ENCODE assay signal across 8 cellular contexts in the genomic region with DNA sequence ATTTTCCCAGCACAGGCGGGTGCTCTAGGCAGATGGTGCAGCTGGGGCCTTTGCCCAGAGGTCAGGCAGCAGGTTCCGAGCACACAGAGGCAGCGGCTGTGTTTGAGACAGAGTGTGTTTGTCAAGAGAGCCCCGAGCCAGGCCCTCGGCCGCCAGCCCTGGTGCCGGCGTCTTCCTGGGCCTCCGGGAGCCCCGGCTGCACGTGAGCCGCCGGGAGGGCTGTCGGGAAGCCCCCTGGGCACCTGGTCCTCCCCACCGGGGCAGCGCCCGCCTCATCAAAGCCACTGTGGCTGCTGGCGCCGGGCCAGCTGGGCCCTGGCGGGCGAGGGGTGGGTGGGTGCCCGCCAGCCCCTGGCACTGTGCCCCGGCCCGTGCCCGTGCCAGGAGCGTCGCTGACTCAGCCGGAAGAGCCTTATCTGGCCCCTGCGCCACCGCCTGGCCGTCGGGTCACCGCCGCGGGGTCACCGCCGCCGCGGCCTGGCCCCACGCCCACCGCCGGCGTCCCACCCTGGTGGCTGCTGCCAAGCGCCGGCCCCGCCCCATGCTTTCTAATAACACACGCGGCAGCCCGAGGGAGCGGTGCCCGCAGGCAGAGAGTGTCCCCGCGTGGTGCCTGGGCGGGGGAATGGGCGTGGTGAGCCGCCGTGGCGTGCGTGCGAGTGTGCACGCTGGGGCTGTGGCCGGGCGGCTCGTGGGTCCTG. TPM values are rescaled to one million over a fixed set of nuclear protein-coding genes. Genes with fewer than 3 reads are reported as not detected.
A peak's percentile ranks its signal among the peaks of the same experiment; 100 is the strongest.
DNase-seq lines count a peak whose midpoint lies in the region; ATAC-seq, FAIRE-seq and TF ChIP-seq lines count a peak whose summit lies in the region.

No MANE protein-coding gene starts in this region.

- intact Hi-C loops in PC-3 (cut with micrococcal nuclease) = no loop called here

- H4K20me1 ChIP-seq in PC-3 (ENCODE audit: low read length) = no peaks in the 10 kb centered on the region

- no peaks in the 10 kb centered on the region for H3K27me3 ChIP-seq in PC-3 (ENCODE audit: low read length)

- DNase-seq in AG08396 (ENCODE audit: low spot score) (peak; percentile 93), PC-3 (peak; percentile 66), frontal cortex (ENCODE audit: low spot score in 2 of 2) (peak; percentile 80 to 84), progenitor cell of endocrine pancreas (ENCODE audit: low spot score, unreplicated experiment) (no peak), cortex of kidney (lab: John Stamatoyannopoulos, UW) (no peak), NK-92 (lab: John Stamatoyannopoulos, UW; ENCODE audit: unreplicated experiment) (no peak)

- peaks cover 11% of the 10 kb centered on the region for H3K4me1 Mint-ChIP-seq in activated T-helper 17 cell treated with anti-CD3 and anti-CD28 coated beads, Interleukin-2, amount 50 U/mL, for 72 hours
- H3K4me1 Mint-ChIP-seq in progenitor cell of endocrine pancreas (ENCODE audit: low read depth) = peaks cover 11% of the 10 kb centered on the region

- no peaks in the 10 kb centered on the region for H3K9me3 Mint-ChIP-seq in activated T-helper 17 cell treated with anti-CD3 and anti-CD28 coated beads, Interleukin-2, amount 50 U/mL, for 72 hours
- H3K9me3 Mint-ChIP-seq in progenitor cell of endocrine pancreas (ENCODE audit: low read depth) = no peaks in the 10 kb centered on the region

- peak overlapping the region; percentile 85 for H3K4me2 ChIP-seq in PC-3 (ENCODE audit: low read length)

- H3K9me2 ChIP-seq in PC-3 (replicated peaks; ENCODE audit: low read length) = no peaks in the 10 kb centered on the region

- peak overlapping the region; percentile 92 for H3K27ac Mint-ChIP-seq in activated T-helper 17 cell treated with anti-CD3 and anti-CD28 coated beads, Interleukin-2, amount 50 U/mL, for 72 hours
- H3K27ac Mint-ChIP-seq in progenitor cell of endocrine pancreas = peak overlapping the region; percentile 95

- FAIRE-seq in frontal cortex (lab: Jason Lieb, UNC) = no peak

- no peak for TF ChIP-seq CTCF in PC-3 (conservative IDR thresholded peaks at IDR 0.05; ENCODE audit: low read depth, low read length)
- TF ChIP-seq CTCF in progenitor cell of endocrine pancreas (IDR thresholded peaks at IDR 0.05; ENCODE audit: unreplicated experiment) = no peak

- POLR2A ChIA-PET in PC-3 (lab: Charles Lee; ENCODE audit: unreplicated experiment) = no interaction called here

- no peaks in the 10 kb centered on the region for H3F3A ChIP-seq in PC-3 (ENCODE audit: low read length, unreplicated experiment)

- peaks cover 35% of the 10 kb centered on the region for H3K36me3 Mint-ChIP-seq in activated T-helper 17 cell treated with anti-CD3 and anti-CD28 coated beads, Interleukin-2, amount 50 U/mL, for 72 hours (ENCODE audit: low read depth)
- H3K36me3 Mint-ChIP-seq in progenitor cell of endocrine pancreas (ENCODE audit: insufficient read depth) = peaks cover 36% of the 10 kb centered on the region

- no peaks in the 10 kb centered on the region for H3K9me3 ChIP-seq in PC-3 (ENCODE audit: low read length)

- H3K4me1 ChIP-seq in PC-3 (ENCODE audit: insufficient read depth, low read length) = peaks cover 17% of the 10 kb centered on the region; the same call in 1 of the 2 replicates

- H3K9ac ChIP-seq in PC-3 (ENCODE audit: low read length) = 0 out of 2 replicates have a peak overlapping the region, but pooled peaks have one; percentile 1

- H3K27ac ChIP-seq in PC-3 (ENCODE audit: low read length) = peak overlapping the region; percentile 15; the same call in 1 of the 2 replicates

- peak overlapping the region; percentile 64 for H3K4me3 ChIP-seq in PC-3 (ENCODE audit: low read length)

- ATAC-seq in GM19452 (IDR thresholded peaks at IDR 0.05; ENCODE audit: unreplicated experiment) = peak; percentile 41
- peak; percentile 85 for ATAC-seq in PC-3
- peak; percentile 78 for ATAC-seq in activated T-helper 17 cell treated with anti-CD3 and anti-CD28 coated beads, Interleukin-2, amount 50 U/mL, for 72 hours (replicated peaks)

- H3K79me2 ChIP-seq in PC-3 (ENCODE audit: low read length) = peaks cover 4% of the 10 kb centered on the region; the same call in 1 of the 2 replicates

- BruUV-seq in PC-3 (replicated peaks; lab: Mats Ljungman, UMichigan) = no TSS peak

- no peaks in the 10 kb centered on the region for H3K36me3 ChIP-seq in PC-3 (ENCODE audit: low read depth, low read length)

- no peaks in the 10 kb centered on the region for H3K27me3 Mint-ChIP-seq in activated T-helper 17 cell treated with anti-CD3 and anti-CD28 coated beads, Interleukin-2, amount 50 U/mL, for 72 hours
- no peaks in the 10 kb centered on the region for H3K27me3 Mint-ChIP-seq in progenitor cell of endocrine pancreas

- CTCF ChIA-PET in PC-3 (lab: Charles Lee) = no interaction called here

- peak overlapping the region; percentile 67 for H2AFZ ChIP-seq in PC-3 (ENCODE audit: low read length)

- H3K4me3 Mint-ChIP-seq in activated T-helper 17 cell treated with anti-CD3 and anti-CD28 coated beads, Interleukin-2, amount 50 U/mL, for 72 hours = peak overlapping the region; percentile 85
- no peak overlapping the region for H3K4me3 Mint-ChIP-seq in progenitor cell of endocrine pancreas (ENCODE audit: low read depth)

RNA-seq across cellular contexts. Expression of a gene that starts 14.9 kb away (rescaled TPM):
- 5.6 and 13.9 TPM in 2 replicates for total RNA-seq in PC-3 (2014; rRNA removed)
- total RNA-seq in activated T-helper 17 cell treated with anti-CD3 and anti-CD28 coated beads, Interleukin-2, amount 50 U/mL, for 72 hours = 10 to 100 TPM; 50.3 to 79.3 TPM
- 2.4 TPM for total RNA-seq in frontal cortex
- total RNA-seq in progenitor cell of endocrine pancreas = 149 and 154 TPM in 2 replicates

RNA-seq across cellular contexts. Expression of a gene that starts 23.6 kb away (rescaled TPM):
- total RNA-seq in PC-3 (2014; rRNA removed) (1.2 and 3.9 TPM in 2 replicates), frontal cortex (0.41 TPM), progenitor cell of endocrine pancreas (5.8 and 6.1 TPM in 2 replicates)
- 10 to 100 TPM; 17.5 to 53.1 TPM for total RNA-seq in activated T-helper 17 cell treated with anti-CD3 and anti-CD28 coated beads, Interleukin-2, amount 50 U/mL, for 72 hours

RNA-seq across cellular contexts. Expression of a gene that starts 27.7 kb away (rescaled TPM):
- 34.0 and 44.9 TPM in 2 replicates for total RNA-seq in PC-3 (2014; rRNA removed)
- 10 to 100 TPM; 78.5 to 79.3 TPM for total RNA-seq in activated T-helper 17 cell treated with anti-CD3 and anti-CD28 coated beads, Interleukin-2, amount 50 U/mL, for 72 hours
- 26.5 TPM for total RNA-seq in frontal cortex
- total RNA-seq in progenitor cell of endocrine pancreas = 61.4 and 63.1 TPM in 2 replicates

RNA-seq across cellular contexts. Expression of a gene that starts 43.4 kb away (rescaled TPM):
- total RNA-seq in PC-3 (2014; rRNA removed) = 56.7 and 99.6 TPM in 2 replicates
- 10 to 100 TPM; 43.2 to 94.2 TPM for total RNA-seq in activated T-helper 17 cell treated with anti-CD3 and anti-CD28 coated beads, Interleukin-2, amount 50 U/mL, for 72 hours
- total RNA-seq in frontal cortex = 45.7 TPM
- total RNA-seq in progenitor cell of endocrine pancreas = 71.8 and 72.3 TPM in 2 replicates

RNA-seq across cellular contexts. Expression of a gene that starts 47.5 kb away (rescaled TPM):
- total RNA-seq in PC-3 (2014; rRNA removed) = not detected in 2 replicates
- total RNA-seq in activated T-helper 17 cell treated with anti-CD3 and anti-CD28 coated beads, Interleukin-2, amount 50 U/mL, for 72 hours = not detected
- total RNA-seq in frontal cortex = not detected
- not detected in 2 replicates for total RNA-seq in progenitor cell of endocrine pancreas

Comparison
In these comparisons a context has a peak if more than half of its experiments do, and no peak if none do; other contexts are left out.
1. DNase-seq: peak in AG08396 (single experiment), PC-3 (single experiment) and frontal cortex (2 of 2); none in progenitor cell of endocrine pancreas (single experiment), cortex of kidney (single experiment) and NK-92 (single experiment).
2. Peak in every context shown above with its lines, with median percentiles within 50 percentile points of each other: ATAC-seq.